1 cellular context compared by ENCODE assay signal in the genomic region with DNA sequence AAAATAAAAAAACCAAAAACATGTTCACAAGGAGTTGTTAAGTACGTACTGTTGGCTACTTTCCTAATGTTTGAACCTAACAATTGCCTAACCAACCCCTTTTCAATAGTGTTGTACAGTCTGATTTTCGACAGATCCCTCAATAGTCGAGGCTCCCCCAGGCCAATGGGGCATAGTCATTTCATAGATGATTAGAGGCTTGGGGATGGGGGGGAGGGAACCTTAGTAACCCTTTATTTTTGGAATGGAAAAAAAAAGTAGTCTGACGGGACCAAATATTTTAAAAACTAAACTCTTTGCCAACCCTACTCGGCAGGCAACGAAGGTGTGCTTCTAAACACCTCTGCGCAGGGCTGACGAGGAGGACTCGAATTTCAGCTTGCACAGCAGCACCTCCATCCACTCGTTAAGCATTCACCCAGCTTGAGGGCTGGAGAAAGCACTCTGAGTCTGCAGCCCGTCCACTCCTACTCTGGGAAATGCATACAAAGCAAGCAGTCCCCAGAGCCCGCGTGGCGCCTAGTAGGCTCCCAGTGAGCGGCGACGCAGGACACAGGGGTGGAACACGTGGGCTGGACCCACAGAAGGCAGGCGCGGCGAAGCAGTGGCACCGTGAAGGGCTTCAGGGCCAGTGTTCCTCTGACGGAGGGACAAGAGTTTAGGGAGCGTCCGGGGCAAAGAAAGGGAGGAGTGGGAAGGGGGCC.
TF ChIP-seq lines count a peak whose summit lies in the region.

No MANE protein-coding gene starts in this region.

TF ChIP-seq in HepG2, 621 proteins besides CTCF, POLR2A, EP300 and RAD21 (continued from another document and continues in another):
- TF ChIP-seq GLMP (CRISPR knock-in tag; IDR thresholded peaks at IDR 0.05; ENCODE audit: borderline replicate concordance) (no peak), ATRX (CRISPR knock-in tag; IDR thresholded peaks at IDR 0.05; ENCODE audit: borderline replicate concordance) (no peak), SIN3A (IDR thresholded peaks at IDR 0.05; ENCODE audit: borderline replicate concordance, low read depth, low read length) (no peak; the same call in 1 of the 2 replicates), MEIS2 (CRISPR knock-in tag; IDR thresholded peaks at IDR 0.05) (no peak), NFE2L1 (CRISPR knock-in tag; IDR thresholded peaks at IDR 0.05; ENCODE audit: borderline replicate concordance) (no peak), FOXA1 (IDR thresholded peaks at IDR 0.05) (no peak), FOXA1 (CRISPR knock-in tag; IDR thresholded peaks at IDR 0.05) (no peak), NCOA5 (CRISPR knock-in tag; IDR thresholded peaks at IDR 0.05) (no peak), SALL1 (CRISPR knock-in tag; IDR thresholded peaks at IDR 0.05) (peak; percentile 65), EED (CRISPR knock-in tag; IDR thresholded peaks at IDR 0.05) (peak; percentile 59; the same call in 1 of the 2 replicates), SP4 (CRISPR knock-in tag; IDR thresholded peaks at IDR 0.05) (no peak), SAP130 (CRISPR knock-in tag; IDR thresholded peaks at IDR 0.05; ENCODE audit: low read depth) (no peak; the same call in 1 of the 2 replicates), RAD51 (IDR thresholded peaks at IDR 0.05; ENCODE audit: borderline replicate concordance) (no peak), SRSF1 (optimal IDR thresholded peaks at IDR 0.05; ENCODE audit: low read depth, low read length) (peak; percentile 65), STAG1 (CRISPR knock-in tag; IDR thresholded peaks at IDR 0.05) (no peak), ZNF788 (CRISPR knock-in tag; IDR thresholded peaks at IDR 0.05; ENCODE audit: borderline replicate concordance) (peak; percentile 74; the same call in 1 of the 2 replicates), ZNF101 (CRISPR knock-in tag; IDR thresholded peaks at IDR 0.05; ENCODE audit: borderline replicate concordance, low read depth) (no peak), SIX1 (CRISPR knock-in tag; IDR thresholded peaks at IDR 0.05; ENCODE audit: borderline replicate concordance) (no peak; the same call in 1 of the 2 replicates), ZBTB7A (CRISPR knock-in tag; IDR thresholded peaks at IDR 0.05) (no peak), TSC22D2 (CRISPR knock-in tag; IDR thresholded peaks at IDR 0.05; ENCODE audit: borderline replicate concordance) (no peak), POGK (CRISPR knock-in tag; conservative IDR thresholded peaks at IDR 0.05) (no peak), TBP (CRISPR knock-in tag; IDR thresholded peaks at IDR 0.05) (no peak), STAT6 (CRISPR knock-in tag; IDR thresholded peaks at IDR 0.05; ENCODE audit: borderline replicate concordance) (no peak), ZIK1 (CRISPR knock-in tag; IDR thresholded peaks at IDR 0.05; ENCODE audit: borderline replicate concordance, low read depth) (no peak), BCL6 (CRISPR knock-in tag; IDR thresholded peaks at IDR 0.05) (no peak), ZNF547 (CRISPR knock-in tag; IDR thresholded peaks at IDR 0.05) (no peak), HOXA7 (CRISPR knock-in tag; IDR thresholded peaks at IDR 0.05) (no peak), TRAFD1 (CRISPR knock-in tag; IDR thresholded peaks at IDR 0.05; ENCODE audit: borderline replicate concordance) (no peak), ONECUT2 (CRISPR knock-in tag; IDR thresholded peaks at IDR 0.05) (no peak), MAF1 (CRISPR knock-in tag; IDR thresholded peaks at IDR 0.05; ENCODE audit: borderline replicate concordance) (no peak), ZBTB40 (IDR thresholded peaks at IDR 0.05) (no peak), ZBTB40 (CRISPR knock-in tag; IDR thresholded peaks at IDR 0.05) (no peak), ZFP36 (IDR thresholded peaks at IDR 0.05; ENCODE audit: borderline replicate concordance, low read depth, low read length, partially characterized antibody) (no peak), ZNF264 (CRISPR knock-in tag; IDR thresholded peaks at IDR 0.05) (0 out of 2 replicates have a peak, but pooled peaks have one; percentile 47)
- TF ChIP-seq, protein P1, sequence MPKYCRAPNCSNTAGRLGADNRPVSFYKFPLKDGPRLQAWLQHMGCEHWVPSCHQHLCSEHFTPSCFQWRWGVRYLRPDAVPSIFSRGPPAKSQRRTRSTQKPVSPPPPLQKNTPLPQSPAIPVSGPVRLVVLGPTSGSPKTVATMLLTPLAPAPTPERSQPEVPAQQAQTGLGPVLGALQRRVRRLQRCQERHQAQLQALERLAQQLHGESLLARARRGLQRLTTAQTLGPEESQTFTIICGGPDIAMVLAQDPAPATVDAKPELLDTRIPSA (CRISPR knock-in tag; IDR thresholded peaks at IDR 0.05; ENCODE audit: borderline replicate concordance), result no peak
- TF ChIP-seq, protein P2, sequence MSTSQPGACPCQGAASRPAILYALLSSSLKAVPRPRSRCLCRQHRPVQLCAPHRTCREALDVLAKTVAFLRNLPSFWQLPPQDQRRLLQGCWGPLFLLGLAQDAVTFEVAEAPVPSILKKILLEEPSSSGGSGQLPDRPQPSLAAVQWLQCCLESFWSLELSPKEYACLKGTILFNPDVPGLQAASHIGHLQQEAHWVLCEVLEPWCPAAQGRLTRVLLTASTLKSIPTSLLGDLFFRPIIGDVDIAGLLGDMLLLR (CRISPR knock-in tag; IDR thresholded peaks at IDR 0.05), result peak; percentile 43; the same call in 1 of the 2 replicates
- TF ChIP-seq, protein P3, sequence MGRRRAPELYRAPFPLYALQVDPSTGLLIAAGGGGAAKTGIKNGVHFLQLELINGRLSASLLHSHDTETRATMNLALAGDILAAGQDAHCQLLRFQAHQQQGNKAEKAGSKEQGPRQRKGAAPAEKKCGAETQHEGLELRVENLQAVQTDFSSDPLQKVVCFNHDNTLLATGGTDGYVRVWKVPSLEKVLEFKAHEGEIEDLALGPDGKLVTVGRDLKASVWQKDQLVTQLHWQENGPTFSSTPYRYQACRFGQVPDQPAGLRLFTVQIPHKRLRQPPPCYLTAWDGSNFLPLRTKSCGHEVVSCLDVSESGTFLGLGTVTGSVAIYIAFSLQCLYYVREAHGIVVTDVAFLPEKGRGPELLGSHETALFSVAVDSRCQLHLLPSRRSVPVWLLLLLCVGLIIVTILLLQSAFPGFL (CRISPR knock-in tag; IDR thresholded peaks at IDR 0.05), result no peak
- TF ChIP-seq, protein P4, sequence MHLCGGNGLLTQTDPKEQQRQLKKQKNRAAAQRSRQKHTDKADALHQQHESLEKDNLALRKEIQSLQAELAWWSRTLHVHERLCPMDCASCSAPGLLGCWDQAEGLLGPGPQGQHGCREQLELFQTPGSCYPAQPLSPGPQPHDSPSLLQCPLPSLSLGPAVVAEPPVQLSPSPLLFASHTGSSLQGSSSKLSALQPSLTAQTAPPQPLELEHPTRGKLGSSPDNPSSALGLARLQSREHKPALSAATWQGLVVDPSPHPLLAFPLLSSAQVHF (CRISPR knock-in tag; IDR thresholded peaks at IDR 0.05), result 0 out of 2 replicates have a peak, but pooled peaks have one; percentile 37
